20 cellular contexts compared by ENCODE assay signal in genomic region chr14:93986972-93987371, GRCh38. TPM values are rescaled to one million over a fixed set of nuclear protein-coding genes. Genes with fewer than 3 reads are reported as not detected.
DNase-seq lines count a peak whose midpoint lies in the region; FAIRE-seq and TF ChIP-seq lines count a peak whose summit lies in the region.
"Had no signal": no experiment of that assay in that cellular context is flagged by ENCODE, and none has a peak within 500 bp of the region (broad histone marks: within the 10 kb centered on the region; RNA-seq: fewer than 3 reads in every experiment).

No MANE protein-coding gene starts in this region.

- peaks cover 20% of the 10 kb centered on the region for H3K27me3 Mint-ChIP-seq in chondrocyte (ENCODE audit: low read depth)
- peaks cover 10% of the 10 kb centered on the region for H3K27me3 Mint-ChIP-seq in neural progenitor cell (ENCODE audit: insufficient read depth, low read depth)

- H3K27ac ChIP-seq in neural progenitor cell (no peak overlapping the region), small intestine (ENCODE audit: low read depth in 1 of 2, low read length in 1 of 2) (no peak overlapping the region)
- H3K27ac ChIP-seq: BLaER1, RWPE1, uterus had no signal

- H3K79me2 ChIP-seq in neural progenitor cell (ENCODE audit: low read depth), result no peaks in the 10 kb centered on the region

- H3K4me3 Mint-ChIP-seq in chondrocyte (ENCODE audit: unreplicated experiment) (no peak overlapping the region), neural progenitor cell (no peak overlapping the region)
- H3K4me3 Mint-ChIP-seq: activated T-cell treated with anti-CD3 and anti-CD28 coated beads, Interleukin-2, amount 50 U/mL, for 4 hours; HFFc6; naive thymus-derived CD4-positive, alpha-beta T cell had no signal

- H3K27ac Mint-ChIP-seq in chondrocyte (ENCODE audit: unreplicated experiment) (no peak overlapping the region), neural progenitor cell (peak overlapping the region; percentile 72)
- H3K27ac Mint-ChIP-seq: HFFc6; naive thymus-derived CD4-positive, alpha-beta T cell had no signal

- H3K9me3 Mint-ChIP-seq in chondrocyte (ENCODE audit: low read depth) (no peaks in the 10 kb centered on the region), neural progenitor cell (no peaks in the 10 kb centered on the region)
- H3K9me3 Mint-ChIP-seq: activated T-cell treated with anti-CD3 and anti-CD28 coated beads, Interleukin-2, amount 50 U/mL, for 4 hours; HFFc6 had no signal

- H3K4me2 ChIP-seq in neural progenitor cell, result no peak overlapping the region
- H3K4me2 ChIP-seq: BLaER1 had no signal

- TF ChIP-seq CTCF in chondrocyte (IDR thresholded peaks at IDR 0.05) (no peak), neural progenitor cell (IDR thresholded peaks at IDR 0.05) (no peak)

- no peak overlapping the region for H3K4me3 ChIP-seq in neural progenitor cell
- H3K4me3 ChIP-seq in small intestine (ENCODE audit: low read depth in 1 of 2, low read length in 2 of 2), result no peak overlapping the region
- H3K4me3 ChIP-seq: BLaER1, uterus had no signal

- H3K4me1 Mint-ChIP-seq in chondrocyte (ENCODE audit: low read depth) (peaks cover 29% of the 10 kb centered on the region), neural progenitor cell (peaks cover 33% of the 10 kb centered on the region)

- no peaks in the 10 kb centered on the region for H3K9me3 ChIP-seq in neural progenitor cell (ENCODE audit: low read depth)
- H3K9me3 ChIP-seq in small intestine (ENCODE audit: control insufficient read depth, low read depth), result no peaks in the 10 kb centered on the region
- H3K9me3 ChIP-seq: uterus had no signal

- H3K27me3 ChIP-seq in neural progenitor cell, result no peaks in the 10 kb centered on the region
- H3K27me3 ChIP-seq in small intestine (ENCODE audit: control insufficient read depth in 2 of 2, insufficient read depth in 2 of 2, low read length in 2 of 2), result no peaks in the 10 kb centered on the region
- H3K27me3 ChIP-seq: uterus had no signal

- no peak overlapping the region for H3K9ac ChIP-seq in neural progenitor cell
- H3K9ac ChIP-seq: BLaER1 had no signal

- no peak for TF ChIP-seq RAD21 in Ishikawa (IDR thresholded peaks at IDR 0.05; ENCODE audit: low read depth)

- FAIRE-seq in small intestine (lab: Jason Lieb, UNC), result no peak
- FAIRE-seq: colon had no signal

- WGBS in small intestine, 3 donors, result 74 to 82% (median 80%) methylated on average over 9 of the region's 9 CpGs

- H3K4me1 ChIP-seq in neural progenitor cell (peaks cover 13% of the 10 kb centered on the region), small intestine (ENCODE audit: control insufficient read depth in 2 of 2, insufficient read depth in 1 of 2, low read depth in 1 of 2, low read length in 1 of 2) (no peaks in the 10 kb centered on the region)
- H3K4me1 ChIP-seq: BLaER1 had no signal

- H4K20me1 ChIP-seq in neural progenitor cell (ENCODE audit: low read depth), result no peaks in the 10 kb centered on the region
- H4K20me1 ChIP-seq: BLaER1 had no signal

- peak; percentile 77 for DNase-seq in chondrocyte (ENCODE audit: low spot score)
- no peak for DNase-seq in neural progenitor cell (ENCODE audit: low spot score)
- no peak for DNase-seq in small intestine
- no peak for DNase-seq in dermis blood vessel endothelial cell
- DNase-seq: activated CD4-positive, alpha-beta T cell treated with anti-CD3 and anti-CD28 coated beads for 48 hours; activated T-cell treated with anti-CD3 and anti-CD28 coated beads, Interleukin-2, amount 50 U/mL, for 4 hours; DND-41; HFFc6; Kasumi-1; left colon; naive thymus-derived CD4-positive, alpha-beta T cell; NCI-H1694; stimulated activated naive CD4-positive, alpha-beta T cell treated with Interleukin-2 at 50 U/mL for 16 hours; uterus had no signal

- H3K36me3 Mint-ChIP-seq in chondrocyte (ENCODE audit: low read depth) (no peaks in the 10 kb centered on the region), neural progenitor cell (no peaks in the 10 kb centered on the region)

- H3F3A ChIP-seq in neural progenitor cell (ENCODE audit: low read depth), result peaks cover 6% of the 10 kb centered on the region

- no peak overlapping the region for H2AFZ ChIP-seq in neural progenitor cell (replicated peaks)

- H3K36me3 ChIP-seq in neural progenitor cell, result no peaks in the 10 kb centered on the region
- H3K36me3 ChIP-seq in small intestine (ENCODE audit: control insufficient read depth in 2 of 2, insufficient read depth in 2 of 2, low read length in 2 of 2), result no peaks in the 10 kb centered on the region
- H3K36me3 ChIP-seq: BLaER1, uterus had no signal

- peak; percentile 8; the same call in 1 of the 2 replicates for TF ChIP-seq EP300 in Ishikawa (IDR thresholded peaks at IDR 0.05; ENCODE audit: borderline replicate concordance)

TF ChIP-seq in Ishikawa, 13 proteins besides CTCF, POLR2A, EP300 and RAD21:
- no peak for TF ChIP-seq USF1 (IDR thresholded peaks at IDR 0.05)
- TF ChIP-seq, protein P1, sequence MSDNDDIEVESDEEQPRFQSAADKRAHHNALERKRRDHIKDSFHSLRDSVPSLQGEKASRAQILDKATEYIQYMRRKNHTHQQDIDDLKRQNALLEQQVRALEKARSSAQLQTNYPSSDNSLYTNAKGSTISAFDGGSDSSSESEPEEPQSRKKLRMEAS (IDR thresholded peaks at IDR 0.05), result no peak
- TF ChIP-seq TAF1 (IDR thresholded peaks at IDR 0.05; ENCODE audit: low read depth), result no peak
- TF ChIP-seq, protein P2, sequence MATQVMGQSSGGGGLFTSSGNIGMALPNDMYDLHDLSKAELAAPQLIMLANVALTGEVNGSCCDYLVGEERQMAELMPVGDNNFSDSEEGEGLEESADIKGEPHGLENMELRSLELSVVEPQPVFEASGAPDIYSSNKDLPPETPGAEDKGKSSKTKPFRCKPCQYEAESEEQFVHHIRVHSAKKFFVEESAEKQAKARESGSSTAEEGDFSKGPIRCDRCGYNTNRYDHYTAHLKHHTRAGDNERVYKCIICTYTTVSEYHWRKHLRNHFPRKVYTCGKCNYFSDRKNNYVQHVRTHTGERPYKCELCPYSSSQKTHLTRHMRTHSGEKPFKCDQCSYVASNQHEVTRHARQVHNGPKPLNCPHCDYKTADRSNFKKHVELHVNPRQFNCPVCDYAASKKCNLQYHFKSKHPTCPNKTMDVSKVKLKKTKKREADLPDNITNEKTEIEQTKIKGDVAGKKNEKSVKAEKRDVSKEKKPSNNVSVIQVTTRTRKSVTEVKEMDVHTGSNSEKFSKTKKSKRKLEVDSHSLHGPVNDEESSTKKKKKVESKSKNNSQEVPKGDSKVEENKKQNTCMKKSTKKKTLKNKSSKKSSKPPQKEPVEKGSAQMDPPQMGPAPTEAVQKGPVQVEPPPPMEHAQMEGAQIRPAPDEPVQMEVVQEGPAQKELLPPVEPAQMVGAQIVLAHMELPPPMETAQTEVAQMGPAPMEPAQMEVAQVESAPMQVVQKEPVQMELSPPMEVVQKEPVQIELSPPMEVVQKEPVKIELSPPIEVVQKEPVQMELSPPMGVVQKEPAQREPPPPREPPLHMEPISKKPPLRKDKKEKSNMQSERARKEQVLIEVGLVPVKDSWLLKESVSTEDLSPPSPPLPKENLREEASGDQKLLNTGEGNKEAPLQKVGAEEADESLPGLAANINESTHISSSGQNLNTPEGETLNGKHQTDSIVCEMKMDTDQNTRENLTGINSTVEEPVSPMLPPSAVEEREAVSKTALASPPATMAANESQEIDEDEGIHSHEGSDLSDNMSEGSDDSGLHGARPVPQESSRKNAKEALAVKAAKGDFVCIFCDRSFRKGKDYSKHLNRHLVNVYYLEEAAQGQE (IDR thresholded peaks at IDR 0.05; ENCODE audit: low read depth), result no peak
- no peak for TF ChIP-seq FOXM1 (IDR thresholded peaks at IDR 0.05; ENCODE audit: borderline replicate concordance, low read depth)
- no peak for TF ChIP-seq CEBPB (IDR thresholded peaks at IDR 0.05)
- no peak for TF ChIP-seq ZBTB7A (IDR thresholded peaks at IDR 0.05; ENCODE audit: low read depth)
- no peak for TF ChIP-seq CREB1 (IDR thresholded peaks at IDR 0.05; ENCODE audit: low read depth)
- no peak for TF ChIP-seq NFIC (IDR thresholded peaks at IDR 0.05)
- no peak for TF ChIP-seq EGR1 (IDR thresholded peaks at IDR 0.05)
- no peak for TF ChIP-seq TEAD4 (IDR thresholded peaks at IDR 0.05)
- TF ChIP-seq YY1 (IDR thresholded peaks at IDR 0.05; ENCODE audit: low read depth), result no peak
- TF ChIP-seq TCF12 (IDR thresholded peaks at IDR 0.05; ENCODE audit: low read depth), result no peak

RNA-seq across cellular contexts. Expression of gene CCDC197, which starts 10.1 kb away (rescaled TPM):
- total RNA-seq in chondrocyte (not detected in 3 replicates), neural progenitor cell (ENCODE audit: low replicate concordance) (not detected in 2 replicates), dermis blood vessel endothelial cell (not detected in 2 replicates)
- not detected for polyA plus RNA-seq in small intestine
- total RNA-seq: epithelial cell of proximal tubule; HFFc6; left colon; naive thymus-derived CD4-positive, alpha-beta T cell; T-helper 2 cell treated with Interferon-gamma antibody and Interleukin-4, amounts not matched to agents 100 ng/mL and 5 ng/mL, for 36 hours; uterus had no signal
- polyA plus RNA-seq: naive thymus-derived CD4-positive, alpha-beta T cell had no signal

RNA-seq across cellular contexts. Expression of gene ASB2, which starts 10.6 kb away (rescaled TPM):
- 0.67 to 1.2 TPM in 2 of 3 replicates, not detected in the other for total RNA-seq in chondrocyte
- total RNA-seq in neural progenitor cell (ENCODE audit: low replicate concordance), result 0.62 TPM in 1 of 2 replicates, not detected in the other
- 1 to 10 TPM; 1.3 to 5.6 (median 4.6) TPM for polyA plus RNA-seq in small intestine
- 0.05 TPM in 1 of 2 replicates, not detected in the other for total RNA-seq in dermis blood vessel endothelial cell
- total RNA-seq: HFFc6 had no signal
- polyA plus RNA-seq: naive thymus-derived CD4-positive, alpha-beta T cell had no signal

RNA-seq across cellular contexts. Expression of gene OTUB2, which starts 39.2 kb away (rescaled TPM):
- total RNA-seq in chondrocyte (0.99 to 2.1 TPM (median 1.9 TPM) in 3 replicates), neural progenitor cell (ENCODE audit: low replicate concordance) (6.8 and 9.6 TPM in 2 replicates), dermis blood vessel endothelial cell (0.68 and 0.84 TPM in 2 replicates)
- 1 to 10 TPM in 1 of 3 donors, under 1 TPM in 2; 0.22 to 1.4 (median 0.54) TPM for polyA plus RNA-seq in small intestine

RNA-seq across cellular contexts. Expression of gene FAM181A, which starts 59.8 kb away (rescaled TPM):
- total RNA-seq in chondrocyte (not detected in 3 replicates), neural progenitor cell (ENCODE audit: low replicate concordance) (not detected in 2 replicates), dermis blood vessel endothelial cell (not detected in 2 replicates)
- not detected for polyA plus RNA-seq in small intestine
- total RNA-seq: activated T-cell treated with anti-CD3 and anti-CD28 coated beads, Interleukin-2, amount 50 U/mL, for 4 hours; epithelial cell of proximal tubule; HFFc6; left colon; naive thymus-derived CD4-positive, alpha-beta T cell; T-helper 2 cell treated with Interferon-gamma antibody and Interleukin-4, amounts not matched to agents 100 ng/mL and 5 ng/mL, for 36 hours had no signal
- polyA plus RNA-seq: naive thymus-derived CD4-positive, alpha-beta T cell had no signal
